Comparison of ENCODE assay signal across 1 cellular context in the genomic region with DNA sequence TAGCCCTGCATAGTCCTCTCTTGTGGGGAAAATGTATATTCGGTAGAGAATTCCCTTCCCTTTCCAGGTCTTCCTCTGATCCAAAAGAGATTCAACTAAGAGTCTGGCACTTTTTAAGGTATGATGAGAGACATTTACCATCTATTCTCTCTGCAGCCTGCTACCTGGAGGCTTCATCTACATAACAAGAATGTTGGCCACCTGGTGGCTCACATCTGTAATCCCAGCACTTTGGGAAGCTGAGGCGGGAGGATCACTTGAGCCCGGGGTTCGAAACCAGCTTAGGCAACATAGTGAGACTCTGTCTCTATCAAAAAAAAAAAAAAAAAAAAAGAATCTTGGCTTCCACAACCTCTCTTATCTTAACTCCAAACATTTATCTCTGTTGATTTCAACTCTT.
TF ChIP-seq lines count a peak whose summit lies in the region.

No MANE protein-coding gene starts in this region.

TF ChIP-seq in WTC11, 78 proteins besides CTCF, POLR2A, EP300 and RAD21 (continued from another document):
- 0 out of 2 replicates have a peak, but pooled peaks have one; percentile 10 for TF ChIP-seq ZNF423 (CRISPR knock-in tag; IDR thresholded peaks at IDR 0.05)
- 0 out of 2 replicates have a peak, but pooled peaks have one; percentile 13 for TF ChIP-seq ZNF396 (CRISPR knock-in tag; IDR thresholded peaks at IDR 0.05; ENCODE audit: borderline replicate concordance)
- TF ChIP-seq TEAD1 (CRISPR knock-in tag; IDR thresholded peaks at IDR 0.05) = peak; percentile 31; the same call in 1 of the 2 replicates
